ENCODE assay signal across 8 cellular contexts in the genomic region with DNA sequence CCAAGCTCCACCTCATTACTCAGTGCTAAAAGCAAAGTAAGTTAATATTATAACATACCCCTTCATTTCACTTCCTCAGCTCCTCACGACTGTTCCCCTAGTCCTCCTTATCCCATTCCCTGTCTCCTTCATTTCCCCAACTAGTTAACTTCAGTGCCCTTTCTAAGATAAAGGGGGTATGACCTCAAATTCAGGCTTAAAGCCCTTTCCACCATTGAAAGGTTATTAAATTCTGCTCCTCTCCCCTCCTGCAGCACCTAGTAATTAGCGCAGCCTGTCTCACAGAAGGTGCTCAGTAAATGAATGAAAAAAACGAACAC. TPM values are rescaled to one million over a fixed set of nuclear protein-coding genes. Genes with fewer than 3 reads are reported as not detected.
A peak's percentile ranks its signal among the peaks of the same experiment; 100 is the strongest.
DNase-seq lines count a peak whose midpoint lies in the region; ATAC-seq lines count a peak whose summit lies in the region.

No MANE protein-coding gene starts in this region.

- H3K4me3 ChIP-seq in iPS-15b (ENCODE audit: low read depth, low read length) = peak overlapping the region; percentile 68

- no peaks in the 10 kb centered on the region for H3K9me3 ChIP-seq in iPS-15b (ENCODE audit: control insufficient read depth, insufficient read depth, low read length)

- in situ Hi-C loops in KBM-7 (cut with MboI; ENCODE audit: low pct_unique_long_range_greater_than_20kb, low sequenced_read_pairs) = no loop called here

- no peak for DNase-seq in NCI-H226
- no peak for DNase-seq in KBM-7

- peak overlapping the region; percentile 98 for H3K27ac Mint-ChIP-seq in activated T-helper 17 cell treated with anti-CD3 and anti-CD28 coated beads, Interleukin-2, amount 50 U/mL, for 72 hours
- H3K27ac Mint-ChIP-seq in stimulated activated memory B cell treated with anti-CD40 and anti-IgM and Interleukin-4, amounts not matched to agents 10 μg/mL and 1 μg/mL and 100 μg/mL, for 72 hours = peak overlapping the region; percentile 95

- H3K36me3 Mint-ChIP-seq in activated T-helper 17 cell treated with anti-CD3 and anti-CD28 coated beads, Interleukin-2, amount 50 U/mL, for 72 hours (ENCODE audit: low read depth) = peaks cover 6% of the 10 kb centered on the region
- H3K36me3 Mint-ChIP-seq in stimulated activated memory B cell treated with anti-CD40 and anti-IgM and Interleukin-4, amounts not matched to agents 10 μg/mL and 1 μg/mL and 100 μg/mL, for 72 hours = no peaks in the 10 kb centered on the region

- H3K9me3 Mint-ChIP-seq in activated T-helper 17 cell treated with anti-CD3 and anti-CD28 coated beads, Interleukin-2, amount 50 U/mL, for 72 hours = no peaks in the 10 kb centered on the region
- no peaks in the 10 kb centered on the region for H3K9me3 Mint-ChIP-seq in stimulated activated memory B cell treated with anti-CD40 and anti-IgM and Interleukin-4, amounts not matched to agents 10 μg/mL and 1 μg/mL and 100 μg/mL, for 72 hours

- ATAC-seq in HG02759 (IDR thresholded peaks at IDR 0.05; ENCODE audit: unreplicated experiment) (peak; percentile 0), GM19452 (IDR thresholded peaks at IDR 0.05; ENCODE audit: unreplicated experiment) (no peak), GM19397 (IDR thresholded peaks at IDR 0.05; ENCODE audit: unreplicated experiment) (no peak)
- peak; percentile 0 for ATAC-seq in activated T-helper 17 cell treated with anti-CD3 and anti-CD28 coated beads, Interleukin-2, amount 50 U/mL, for 72 hours (replicated peaks)
- no peak for ATAC-seq in stimulated activated memory B cell treated with anti-CD40 and anti-IgM and Interleukin-4, amounts not matched to agents 10 μg/mL and 1 μg/mL and 100 μg/mL, for 72 hours

- H3K9ac ChIP-seq in iPS-15b (ENCODE audit: low read depth, low read length) = peak overlapping the region; percentile 38

- no peaks in the 10 kb centered on the region for H3K27me3 Mint-ChIP-seq in activated T-helper 17 cell treated with anti-CD3 and anti-CD28 coated beads, Interleukin-2, amount 50 U/mL, for 72 hours
- no peaks in the 10 kb centered on the region for H3K27me3 Mint-ChIP-seq in stimulated activated memory B cell treated with anti-CD40 and anti-IgM and Interleukin-4, amounts not matched to agents 10 μg/mL and 1 μg/mL and 100 μg/mL, for 72 hours

- H3K4me3 Mint-ChIP-seq in activated T-helper 17 cell treated with anti-CD3 and anti-CD28 coated beads, Interleukin-2, amount 50 U/mL, for 72 hours = peak overlapping the region; percentile 95
- peak overlapping the region; percentile 91 for H3K4me3 Mint-ChIP-seq in stimulated activated memory B cell treated with anti-CD40 and anti-IgM and Interleukin-4, amounts not matched to agents 10 μg/mL and 1 μg/mL and 100 μg/mL, for 72 hours

- peaks cover 12% of the 10 kb centered on the region for H3K27me3 ChIP-seq in iPS-15b (ENCODE audit: control insufficient read depth, insufficient read depth, low read length)

- H3K4me1 ChIP-seq in iPS-15b (ENCODE audit: control insufficient read depth, insufficient read depth, low read length) = peaks cover 6% of the 10 kb centered on the region

- H3K4me1 Mint-ChIP-seq in activated T-helper 17 cell treated with anti-CD3 and anti-CD28 coated beads, Interleukin-2, amount 50 U/mL, for 72 hours = peaks cover 17% of the 10 kb centered on the region
- H3K4me1 Mint-ChIP-seq in stimulated activated memory B cell treated with anti-CD40 and anti-IgM and Interleukin-4, amounts not matched to agents 10 μg/mL and 1 μg/mL and 100 μg/mL, for 72 hours = peaks cover 21% of the 10 kb centered on the region

- no peaks in the 10 kb centered on the region for H3K36me3 ChIP-seq in iPS-15b (ENCODE audit: control insufficient read depth, insufficient read depth, low read length)

RNA-seq across cellular contexts. Expression of a gene that starts 1.0 kb away (rescaled TPM):
- total RNA-seq in activated T-helper 17 cell treated with anti-CD3 and anti-CD28 coated beads, Interleukin-2, amount 50 U/mL, for 72 hours = under 1 TPM; 0.65 to 0.93 TPM

RNA-seq across cellular contexts. Expression of a gene that starts 45.2 kb away (rescaled TPM):
- total RNA-seq in activated T-helper 17 cell treated with anti-CD3 and anti-CD28 coated beads, Interleukin-2, amount 50 U/mL, for 72 hours = not detected

Comparison
In these comparisons a context has a peak if more than half of its experiments do, and no peak if none do; other contexts are left out.
1. ATAC-seq: peak in HG02759 (single experiment) and activated T-helper 17 cell treated with anti-CD3 and anti-CD28 coated beads, Interleukin-2, amount 50 U/mL, for 72 hours (single experiment); none in stimulated activated memory B cell treated with anti-CD40 and anti-IgM and Interleukin-4, amounts not matched to agents 10 μg/mL and 1 μg/mL and 100 μg/mL, for 72 hours (single experiment), GM19452 (single experiment) and GM19397 (single experiment).